ENCODE assay signal across 16 cellular contexts in the genomic region with DNA sequence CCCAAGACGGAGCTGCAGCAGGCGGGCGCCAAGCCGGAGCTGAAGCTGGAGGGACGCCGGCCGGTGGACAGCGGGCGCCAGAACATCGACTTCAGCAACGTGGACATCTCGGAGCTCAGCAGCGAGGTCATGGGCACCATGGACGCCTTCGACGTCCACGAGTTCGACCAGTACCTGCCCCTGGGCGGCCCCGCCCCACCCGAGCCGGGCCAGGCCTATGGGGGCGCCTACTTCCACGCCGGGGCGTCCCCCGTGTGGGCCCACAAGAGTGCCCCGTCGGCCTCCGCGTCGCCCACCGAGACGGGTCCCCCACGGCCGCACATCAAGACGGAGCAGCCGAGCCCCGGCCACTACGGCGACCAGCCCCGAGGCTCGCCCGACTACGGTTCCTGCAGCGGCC. TPM values are rescaled to one million over a fixed set of nuclear protein-coding genes. Genes with fewer than 3 reads are reported as not detected.
DNase-seq lines count a peak whose midpoint lies in the region; ATAC-seq and TF ChIP-seq lines count a peak whose summit lies in the region.
"Had no signal": no experiment of that assay in that cellular context is flagged by ENCODE, and none has a peak within 500 bp of the region (broad histone marks: within the 10 kb centered on the region; RNA-seq: fewer than 3 reads in every experiment).

No MANE protein-coding gene starts in this region.

- no peak overlapping the region for H2BK15ac ChIP-seq in neuronal stem cell (ENCODE audit: low read length)

- H2BK5ac ChIP-seq in neuronal stem cell (ENCODE audit: low read length): no peak overlapping the region

- H3K4me1 ChIP-seq in right cardiac atrium (ENCODE audit: control insufficient read depth, insufficient read depth, low read length): no peaks in the 10 kb centered on the region
- H3K4me1 ChIP-seq in left ventricle myocardium inferior: peaks cover 32% of the 10 kb centered on the region
- peaks cover 21 to 29% of the 10 kb centered on the region in 2 donors for H3K4me1 ChIP-seq in neuronal stem cell (ENCODE audit: control insufficient read depth in 2 of 2, insufficient read depth in 1 of 2, low read depth in 1 of 2, low read length in 2 of 2)
- H3K4me1 ChIP-seq: Caco-2 had no signal

- H2BK120ac ChIP-seq in neuronal stem cell (ENCODE audit: low read depth, low read length): no peak overlapping the region

- DNase-seq in right cardiac atrium: peak in 2 of 3 donors; percentile 53 to 63
- DNase-seq in left ventricle myocardium inferior: no peak
- DNase-seq in neuronal stem cell (ENCODE audit: low spot score): no peak
- DNase-seq in GF-D8 (lab: John Stamatoyannopoulos, UW): no peak
- DNase-seq in COR-L47 (lab: John Stamatoyannopoulos, UW): no peak
- DNase-seq: BE2C; Caco-2; CD4-positive, CD25-positive, alpha-beta regulatory T cell; CD8-positive, alpha-beta memory T cell; GOT3; H7; HFFc6 had no signal

- no peak overlapping the region for H3K4me2 ChIP-seq in neuronal stem cell (ENCODE audit: insufficient read depth, low read length, poor library complexity, severe bottlenecking)

- WGBS in right cardiac atrium: 96% methylated on average over 46 of the region's 46 CpGs
- WGBS in neuronal stem cell (ENCODE audit: extremely low coverage in 2 of 2, insufficient read length in 2 of 2, insufficient replicate concordance in 1 of 2), 2 donors: no CpG with 5 or more reads among the region's 46 CpGs

- H3K9me3 ChIP-seq in right cardiac atrium (ENCODE audit: control insufficient read depth, low read length) (no peaks in the 10 kb centered on the region), left ventricle myocardium inferior (replicated peaks) (no peaks in the 10 kb centered on the region), neuronal stem cell (replicated peaks in 1 of 2; ENCODE audit: control insufficient read depth in 2 of 2, insufficient read depth in 1 of 2, low read depth in 1 of 2, low read length in 2 of 2) (no peaks in the 10 kb centered on the region)
- H3K9me3 ChIP-seq: BE2C, Caco-2 had no signal

- intact Hi-C loops in right cardiac atrium (cut with DNase I) (no loop called here), left ventricle myocardium inferior (cut with micrococcal nuclease) (no loop called here)

- ATAC-seq in right cardiac atrium: no peak
- ATAC-seq: HCT116 had no signal

- H3K4me3 ChIP-seq in right cardiac atrium (ENCODE audit: low read length): no peak overlapping the region
- H3K4me3 ChIP-seq in left ventricle myocardium inferior: no peak overlapping the region
- no peak overlapping the region for H3K4me3 ChIP-seq in neuronal stem cell (ENCODE audit: low read length in 2 of 2)

- H3K36me3 ChIP-seq in left ventricle myocardium inferior (no peaks in the 10 kb centered on the region), neuronal stem cell (replicated peaks in 1 of 2; ENCODE audit: control insufficient read depth in 2 of 2, insufficient read depth in 2 of 2, low read length in 2 of 2) (peaks cover 5 to 19% of the 10 kb centered on the region in 2 donors)
- H3K36me3 ChIP-seq: BE2C had no signal

- H3K9ac ChIP-seq in neuronal stem cell (ENCODE audit: low read depth, low read length, poor library complexity): no peak overlapping the region

- no peak overlapping the region for H2BK12ac ChIP-seq in neuronal stem cell (ENCODE audit: low read length)

- no peak overlapping the region for H2AFZ ChIP-seq in neuronal stem cell (ENCODE audit: low read length)

- H3K18ac ChIP-seq in neuronal stem cell (ENCODE audit: low read length): peak overlapping the region; percentile 76

- no peak for TF ChIP-seq CTCF in left ventricle myocardium inferior (IDR thresholded peaks at IDR 0.05; ENCODE audit: borderline replicate concordance)

- H4K8ac ChIP-seq in neuronal stem cell (ENCODE audit: low read depth, low read length): peak overlapping the region; percentile 17

- peak overlapping the region; percentile 98 for H2AK5ac ChIP-seq in neuronal stem cell (ENCODE audit: low read depth, low read length)

- no peak overlapping the region for H4K91ac ChIP-seq in neuronal stem cell (ENCODE audit: low read depth, low read length, poor library complexity)

- H3K27ac ChIP-seq in right cardiac atrium (ENCODE audit: low read length): no peak overlapping the region
- no peak overlapping the region for H3K27ac ChIP-seq in left ventricle myocardium inferior (replicated peaks)
- H3K27ac ChIP-seq in cingulate gyrus (ENCODE audit: low read depth, low read length): peak overlapping the region; percentile 10
- no peak overlapping the region for H3K27ac ChIP-seq in neuronal stem cell (replicated peaks; ENCODE audit: low read length)
- H3K27ac ChIP-seq: HL-60 had no signal

- no peak overlapping the region for H3K23ac ChIP-seq in neuronal stem cell (ENCODE audit: low read depth, low read length, poor library complexity)

- no peaks in the 10 kb centered on the region for H3K27me3 ChIP-seq in right cardiac atrium (ENCODE audit: control insufficient read depth, insufficient read depth)
- peaks cover 98% of the 10 kb centered on the region for H3K27me3 ChIP-seq in left ventricle myocardium inferior (ENCODE audit: low read depth)
- H3K27me3 ChIP-seq in neuronal stem cell (ENCODE audit: control insufficient read depth in 3 of 3, insufficient read depth in 3 of 3, low read depth in 1 of 3, low read length in 3 of 3): peaks cover 10 to 27% (median 11%) of the 10 kb centered on the region in 3 experiments

- H3K79me1 ChIP-seq in neuronal stem cell (ENCODE audit: low read depth, low read length): peaks cover 7% of the 10 kb centered on the region

- peak overlapping the region; percentile 21 for H3K14ac ChIP-seq in neuronal stem cell (ENCODE audit: low read length)

- H3K4ac ChIP-seq in neuronal stem cell (ENCODE audit: low read length): no peak overlapping the region

RNA-seq across cellular contexts. Expression of gene SOX8, which starts 3.2 kb away (rescaled TPM):
- total RNA-seq in right cardiac atrium (1 to 10 TPM in 3 of 4 donors, under 1 TPM in 1; 0.97 to 2.1 (median 1.9) TPM), left ventricle myocardium inferior (0.96 TPM)
- polyA plus RNA-seq in right cardiac atrium: 1.5 TPM
- polyA plus RNA-seq in neuronal stem cell (2013, experiment 1 of 2): 5.1 TPM
- polyA plus RNA-seq in neuronal stem cell (2013, experiment 2 of 2): 5.2 TPM
- total RNA-seq: HT1080 had no signal

RNA-seq across cellular contexts. Expression of gene LMF1, which starts 14.0 kb away (rescaled TPM):
- total RNA-seq in right cardiac atrium (10 to 100 TPM; 10.6 to 13.3 (median 11.2) TPM), left ventricle myocardium inferior (6.6 TPM)
- polyA plus RNA-seq in right cardiac atrium: 7.8 TPM
- 6.9 TPM for polyA plus RNA-seq in neuronal stem cell (2013, experiment 1 of 2)
- polyA plus RNA-seq in neuronal stem cell (2013, experiment 2 of 2): 6.7 TPM
- total RNA-seq: HT1080 had no signal

Comparison
In these comparisons a context has a peak if more than half of its experiments do, and no peak if none do; other contexts are left out.
1. DNase-seq: peak in right cardiac atrium (2 of 3); none in left ventricle myocardium inferior (single experiment), neuronal stem cell (single experiment), GF-D8 (single experiment) and COR-L47 (single experiment).